Comparison of ENCODE assay signal across 8 cellular contexts in the genomic region with DNA sequence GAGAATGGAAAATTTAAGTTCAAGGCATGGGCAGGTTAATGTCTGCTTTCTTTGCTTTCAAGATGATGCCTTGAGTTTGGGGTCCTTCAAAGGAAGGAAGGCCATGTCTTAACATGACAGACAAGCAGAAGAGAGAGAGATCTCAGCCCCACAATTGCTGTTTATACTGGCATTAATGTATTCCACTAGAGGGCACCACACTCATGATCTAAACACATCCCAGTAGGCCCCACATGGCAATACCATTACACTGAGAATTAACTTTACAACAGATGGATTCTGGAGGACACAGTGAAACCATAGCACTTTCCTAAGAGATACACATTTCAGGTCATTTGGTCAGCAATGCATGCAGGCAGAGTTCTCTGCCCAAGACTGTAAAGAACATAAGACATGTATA.
DNase-seq lines count a peak whose midpoint lies in the region; ATAC-seq, FAIRE-seq and TF ChIP-seq lines count a peak whose summit lies in the region.
"Not testable (repeated sequence)": the region's sequence is repeated elsewhere in the genome, so short reads cannot be mapped to it uniquely, and the experiment has no call there.

No MANE protein-coding gene starts in this region.

- H3K4me2 ChIP-seq in A549 = not testable (repeated sequence)

- ATAC-seq in A549 (peak; percentile 85 to 87), GM18858 (IDR thresholded peaks at IDR 0.05; ENCODE audit: unreplicated experiment) (peak; percentile 82), HG02610 (IDR thresholded peaks at IDR 0.05; ENCODE audit: unreplicated experiment) (peak; percentile 74)

- H3K4me3 ChIP-seq in A549; fibroblast of the aortic adventitia (ENCODE audit: low read depth, low read length): not testable (repeated sequence)

- not testable (repeated sequence) for TF ChIP-seq EP300 in A549 (IDR thresholded peaks at IDR 0.05)

- TF ChIP-seq CTCF in A549 (IDR thresholded peaks at IDR 0.05) (peak; percentile 22; the same call in 1 of the 3 replicates), fibroblast of the aortic adventitia (IDR thresholded peaks at IDR 0.05; ENCODE audit: insufficient read depth, low read length) (peak; percentile 37)

- FAIRE-seq in A549 (lab: Jason Lieb, UNC) = not testable (repeated sequence)
- FAIRE-seq in TTC549 (lab: Jason Lieb, UNC) (peak; percentile 75), urothelium cell line (lab: Jason Lieb, UNC) (peak; percentile 93)

- H3K9me3 ChIP-seq in A549 = not testable (repeated sequence)

- peak in 1 of 2 experiments; percentile 22; a peak in 1 of 5 replicates for TF ChIP-seq RAD21 in A549 (conservative IDR thresholded peaks at IDR 0.05 in 1 of 2, IDR thresholded peaks at IDR 0.05 in 1 of 2)

- peak; percentile 0 to 32 for DNase-seq in A549 (ENCODE audit: low read depth in 1 of 2, low spot score in 1 of 2)
- peak; percentile 0 for DNase-seq in ELR (ENCODE audit: low read depth)
- DNase-seq in Kasumi-1 (lab: John Stamatoyannopoulos, UW) = peak; percentile 11 to 25
- peak; percentile 36 for DNase-seq in fibroblast of the aortic adventitia (ENCODE audit: low read depth)
- not testable (repeated sequence) for DNase-seq in urothelium cell line (ENCODE audit: low spot score)

- CTCF ChIA-PET in A549 (lab: Yijun Ruan, JAX) = not testable (repeated sequence)

- TF ChIP-seq POLR2A in A549 (IDR thresholded peaks at IDR 0.05; ENCODE audit: low read length) = not testable (repeated sequence)

- not testable (repeated sequence) for H3K27ac ChIP-seq in A549

- not testable (repeated sequence) for H3K4me1 ChIP-seq in A549

- POLR2A ChIA-PET in A549 (lab: Yijun Ruan, JAX) = not testable (repeated sequence)

TF ChIP-seq in A549, 52 proteins besides CTCF, POLR2A, EP300 and RAD21:
- TF ChIP-seq SMC3 (IDR thresholded peaks at IDR 0.05) = 0 out of 3 replicates have a peak, but pooled peaks have one; percentile 7
